Comparison of ENCODE assay signal across 23 cellular contexts in genomic region chr2:25029183-25029554, GRCh38.
DNase-seq lines count a peak whose midpoint lies in the region; TF ChIP-seq lines count a peak whose summit lies in the region.
"Had no signal": no experiment of that assay in that cellular context is flagged by ENCODE, and none has a peak within 500 bp of the region (broad histone marks: within the 10 kb centered on the region; RNA-seq: fewer than 3 reads in every experiment).

No MANE protein-coding gene starts in this region.

- no peak overlapping the region for H3K4me3 ChIP-seq in NB4 (ENCODE audit: low read depth, low read length)
- H3K4me3 ChIP-seq: lung, tibial artery had no signal

- TF ChIP-seq CTCF in NB4 (IDR thresholded peaks at IDR 0.05; ENCODE audit: low read depth, low read length), result no peak

- no peak for TF ChIP-seq POLR2A in NB4 (IDR thresholded peaks at IDR 0.05; ENCODE audit: extremely low read depth, insufficient read length)

- DNase-seq in DMS79 treated with DMSO at 0.1 percent for 48 hours (lab: John Stamatoyannopoulos, UW) (peak; percentile 99), NB4 (ENCODE audit: low read depth) (peak; percentile 31), NCI-H774 (lab: John Stamatoyannopoulos, UW) (peak; percentile 18), kidney tubule cell (ENCODE audit: low spot score) (peak; percentile 6), HEK293T (ENCODE audit: extremely low spot score) (no peak), NCI-H1694 treated with DMSO at 0.1 percent for 48 hours (lab: John Stamatoyannopoulos, UW) (no peak)
- no peak for DNase-seq in activated T-cell treated with anti-CD3 and anti-CD28 coated beads, Interleukin-2, amount 50 U/mL, for 1 hour
- no peak for DNase-seq in stimulated activated CD8-positive, alpha-beta memory T cell treated with anti-CD3 and anti-CD28 coated beads, Interleukin-4, amount 100 ng/mL, for 48 hours
- DNase-seq: activated CD4-positive, alpha-beta memory T cell treated with anti-CD3 and anti-CD28 coated beads for 36 hours; activated effector memory CD4-positive, alpha-beta T cell treated with Interleukin-2 at 50 U/mL for 16 hours; anterior cingulate cortex; effector CD4-positive, alpha-beta T cell; H9; head of caudate nucleus; KBM-7; kidney glomerular epithelial cell; NCI-H1694; NCI-H524; nephron progenitor cell; retina; small intestine; tibial artery had no signal

- CTCF ChIA-PET in HEK293T (lab: Yijun Ruan, JAX), result no interaction called here

- POLR2A ChIA-PET in HEK293T (lab: Yijun Ruan, JAX), result no interaction called here

TF ChIP-seq in HEK293T, 16 proteins besides CTCF, POLR2A, EP300 and RAD21:
- TF ChIP-seq PKNOX1 (IDR thresholded peaks at IDR 0.05) (no peak), ZNF384 (IDR thresholded peaks at IDR 0.05) (no peak), ELF4 (IDR thresholded peaks at IDR 0.05) (no peak), TARDBP (IDR thresholded peaks at IDR 0.05) (no peak), HDGF (IDR thresholded peaks at IDR 0.05; ENCODE audit: borderline replicate concordance) (no peak), FOXA1 (IDR thresholded peaks at IDR 0.05) (no peak), LEF1 (IDR thresholded peaks at IDR 0.05; ENCODE audit: borderline replicate concordance) (no peak), BHLHE40 (IDR thresholded peaks at IDR 0.05; ENCODE audit: borderline replicate concordance) (no peak), FOXM1 (IDR thresholded peaks at IDR 0.05; ENCODE audit: borderline replicate concordance) (no peak)

Comparison
In these comparisons a context has a peak if more than half of its experiments do, and no peak if none do; other contexts are left out.
1. DNase-seq: peak in DMS79 treated with DMSO at 0.1 percent for 48 hours (single experiment), NB4 (single experiment), NCI-H774 (single experiment) and kidney tubule cell (single experiment); none in activated T-cell treated with anti-CD3 and anti-CD28 coated beads, Interleukin-2, amount 50 U/mL, for 1 hour (single experiment), HEK293T (single experiment), NCI-H1694 treated with DMSO at 0.1 percent for 48 hours (single experiment) and stimulated activated CD8-positive, alpha-beta memory T cell treated with anti-CD3 and anti-CD28 coated beads, Interleukin-4, amount 100 ng/mL, for 48 hours (single experiment).